Comparison of ENCODE assay signal across 8 cellular contexts in genomic region chr7:87345962-87346371, GRCh38. TPM values are rescaled to one million over a fixed set of nuclear protein-coding genes. Genes with fewer than 3 reads are reported as not detected.
A peak's percentile ranks its signal among the peaks of the same experiment; 100 is the strongest.
DNase-seq lines count a peak whose midpoint lies in the region; ATAC-seq and TF ChIP-seq lines count a peak whose summit lies in the region.

No MANE protein-coding gene starts in this region.

- peak overlapping the region; percentile 90 for H3K27ac Mint-ChIP-seq in T-helper 1 cell treated with Interleukin-12 subunit alpha and Interleukin-12 subunit beta and Interleukin-4 antibody, amounts not matched to agents 30 μg/mL and 1 μg/mL, for 36 hours

- peaks cover 35% of the 10 kb centered on the region for H3K36me3 Mint-ChIP-seq in T-helper 1 cell treated with Interleukin-12 subunit alpha and Interleukin-12 subunit beta and Interleukin-4 antibody, amounts not matched to agents 30 μg/mL and 1 μg/mL, for 36 hours (ENCODE audit: low read depth)

- in situ Hi-C loops in brain microvascular endothelial cell (cut with HindIII; ENCODE audit: low pct_ligation_motif_present, low sequenced_read_pairs) = no loop called here

- H3K4me1 Mint-ChIP-seq in T-helper 1 cell treated with Interleukin-12 subunit alpha and Interleukin-12 subunit beta and Interleukin-4 antibody, amounts not matched to agents 30 μg/mL and 1 μg/mL, for 36 hours (ENCODE audit: low read depth) = peaks cover 42% of the 10 kb centered on the region

- peak overlapping the region; percentile 78 for H3K4me3 ChIP-seq in brain microvascular endothelial cell (ENCODE audit: low read depth, low read length)
- H3K4me3 ChIP-seq in right lobe of liver = peak overlapping the region; percentile 61 to 78 (median 67)
- peak overlapping the region; percentile 58 to 88 (median 80) for H3K4me3 ChIP-seq in tibial nerve

- no peaks in the 10 kb centered on the region for H3K27me3 Mint-ChIP-seq in T-helper 1 cell treated with Interleukin-12 subunit alpha and Interleukin-12 subunit beta and Interleukin-4 antibody, amounts not matched to agents 30 μg/mL and 1 μg/mL, for 36 hours (ENCODE audit: low read depth)

- no peak for TF ChIP-seq POLR2A in right lobe of liver (IDR thresholded peaks at IDR 0.05)
- no peak for TF ChIP-seq POLR2A in tibial nerve (IDR thresholded peaks at IDR 0.05)

- H3K27ac ChIP-seq in brain microvascular endothelial cell = no peak overlapping the region
- H3K27ac ChIP-seq in right lobe of liver = peak overlapping the region in 2 of 3 donors; percentile 72 to 76
- H3K27ac ChIP-seq in tibial nerve = peak overlapping the region; percentile 71 to 93 (median 88)

- TF ChIP-seq EP300 in tibial nerve (IDR thresholded peaks at IDR 0.05) = no peak

- peaks cover 5% of the 10 kb centered on the region for H3K9me3 Mint-ChIP-seq in T-helper 1 cell treated with Interleukin-12 subunit alpha and Interleukin-12 subunit beta and Interleukin-4 antibody, amounts not matched to agents 30 μg/mL and 1 μg/mL, for 36 hours

- 9% methylated on average over 4 of the region's 8 CpGs for WGBS in right lobe of liver (ENCODE audit: insufficient coverage, low coverage, low lambda C conversion rate, missing lambda C conversion rate)
- 11% methylated on average over 8 of the region's 8 CpGs for WGBS in tibial nerve, 2 donors

- H3K9me3 ChIP-seq in right lobe of liver (no peaks in the 10 kb centered on the region), tibial nerve (no peaks in the 10 kb centered on the region)

- TF ChIP-seq CTCF in brain microvascular endothelial cell (IDR thresholded peaks at IDR 0.05; ENCODE audit: low read depth, low read length, missing control alignments) = no peak
- TF ChIP-seq CTCF in right lobe of liver (IDR thresholded peaks at IDR 0.05) = no peak
- TF ChIP-seq CTCF in tibial nerve (IDR thresholded peaks at IDR 0.05) = no peak

- H3K4me1 ChIP-seq in right lobe of liver (peaks cover 0 to 27% (median 5%) of the 10 kb centered on the region in 4 donors), tibial nerve (peaks cover 0 to 39% (median 13%) of the 10 kb centered on the region in 4 donors)

- H3K36me3 ChIP-seq in brain microvascular endothelial cell (replicated peaks) (no peaks in the 10 kb centered on the region), right lobe of liver (peaks cover 0 to 15% (median 7%) of the 10 kb centered on the region in 4 donors), tibial nerve (peaks cover 0 to 30% (median 0%) of the 10 kb centered on the region in 3 donors)

- ATAC-seq in right lobe of liver = peak; percentile 35 to 64 (median 54)

- peak overlapping the region; percentile 92 for H3K4me3 Mint-ChIP-seq in T-helper 1 cell treated with Interleukin-12 subunit alpha and Interleukin-12 subunit beta and Interleukin-4 antibody, amounts not matched to agents 30 μg/mL and 1 μg/mL, for 36 hours

- no peak for DNase-seq in T-helper 1 cell
- DNase-seq in HT-29 (ENCODE audit: low spot score) = peak; percentile 51
- DNase-seq in brain microvascular endothelial cell = no peak
- DNase-seq in right lobe of liver = no peak
- DNase-seq in tibial nerve (ENCODE audit: low spot score in 2 of 2) = no peak
- DNase-seq in NCI-H82 (lab: John Stamatoyannopoulos, UW) = no peak
- no peak for DNase-seq in HPDE6-E6E7 (ENCODE audit: extremely low spot score)

- intact Hi-C loops in right lobe of liver (cut with DNase I) = no loop called here

- H3K27me3 ChIP-seq in brain microvascular endothelial cell (replicated peaks) (no peaks in the 10 kb centered on the region), right lobe of liver (no peaks in the 10 kb centered on the region), tibial nerve (no peaks in the 10 kb centered on the region)

RNA-seq across cellular contexts. Expression of gene CROT, which starts 0.5 kb away (rescaled TPM):
- total RNA-seq in HT-29 (2014; rRNA removed; shearing (Covaris generic)) = 2.6 and 4.4 TPM in 2 replicates
- 10 to 100 TPM; 11.5 to 24.7 (median 17.3) TPM for total RNA-seq in right lobe of liver
- 10 to 100 TPM; 10.9 to 13.1 (median 11.9) TPM for total RNA-seq in tibial nerve
